Comparison of ENCODE assay signal across 8 cellular contexts in the genomic region with DNA sequence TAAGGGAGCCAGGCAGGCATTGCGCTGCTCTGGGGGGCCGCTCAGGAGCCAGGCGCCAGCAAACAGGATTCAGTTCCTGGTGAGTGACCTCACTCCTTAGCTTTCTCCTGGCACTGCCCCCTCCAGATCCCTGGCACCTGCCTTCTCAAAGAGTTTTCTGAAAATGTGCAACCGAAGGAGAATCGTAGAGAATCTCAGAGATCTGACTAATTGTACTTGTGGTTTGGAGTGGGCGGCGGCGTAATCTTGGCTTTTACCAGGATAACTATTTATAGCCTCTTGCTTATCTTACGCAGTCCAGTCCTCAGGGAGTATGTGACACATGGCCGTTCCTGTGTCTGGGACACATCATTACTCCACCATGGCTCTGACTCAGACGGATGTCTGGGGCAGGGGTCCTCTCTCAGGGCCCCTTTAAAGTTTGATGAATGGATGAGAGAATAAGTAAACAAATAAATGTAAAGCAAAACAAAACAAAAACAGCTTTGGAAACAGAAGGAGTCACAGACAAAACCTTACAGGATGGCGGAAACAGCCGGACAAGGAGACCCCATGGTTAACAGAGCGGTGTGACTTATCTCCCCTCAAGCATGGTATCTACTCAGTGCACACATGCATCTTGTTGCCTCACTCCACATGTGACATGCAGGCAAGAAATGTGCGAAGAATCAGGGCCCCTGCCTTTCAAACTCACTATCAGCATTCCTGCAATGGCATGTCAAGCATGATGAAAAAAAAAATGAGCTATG.
DNase-seq lines count a peak whose midpoint lies in the region; ATAC-seq, FAIRE-seq and TF ChIP-seq lines count a peak whose summit lies in the region.

No MANE protein-coding gene starts in this region.

- H3K4me3 ChIP-seq in K562: no peak overlapping the region
- H3K4me3 ChIP-seq in mucosa of descending colon: no peak overlapping the region

- TF ChIP-seq POLR2A in K562 (conservative IDR thresholded peaks at IDR 0.05): no peak

- peak; percentile 75 for TF ChIP-seq EP300 in K562 (IDR thresholded peaks at IDR 0.05; ENCODE audit: low read length)

- H3K27ac ChIP-seq in K562 (ENCODE audit: extremely low read depth, low read depth, low read length): no peak overlapping the region; the same call in 2 of the 3 replicates

- no TSS peak for BruUV-seq in K562 (replicated peaks; lab: Mats Ljungman, UMichigan)

- no peaks in the 10 kb centered on the region for H3K36me3 ChIP-seq in K562 (ENCODE audit: control insufficient read depth, insufficient read depth, low read length)
- no peaks in the 10 kb centered on the region for H3K36me3 ChIP-seq in mucosa of descending colon (ENCODE audit: low read depth)

- WGBS in K562 (ENCODE audit: insufficient coverage, low coverage, missing lambda C conversion rate): 4% methylated on average over 15 of the region's 15 CpGs

- TF ChIP-seq CTCF in K562 (IDR thresholded peaks at IDR 0.05 in 2 of 3, conservative IDR thresholded peaks at IDR 0.05 in 1 of 3; ENCODE audit: insufficient read depth in 2 of 3, low read depth in 1 of 3, low read length in 3 of 3): no peak
- no peak for TF ChIP-seq CTCF in mucosa of descending colon (IDR thresholded peaks at IDR 0.05)

- intact Hi-C loops in K562 (cut with micrococcal nuclease): no loop called here
- intact Hi-C loops in mucosa of descending colon (cut with DNase I, micrococcal nuclease): no loop called here

- POLR2A ChIA-PET in K562 (lab: Yijun Ruan, JAX): no interaction called here

- no peaks in the 10 kb centered on the region for H3K9me3 ChIP-seq in K562 (replicated peaks; ENCODE audit: control insufficient read depth, insufficient read depth, low read depth, low read length)
- no peaks in the 10 kb centered on the region for H3K9me3 ChIP-seq in mucosa of descending colon

- CTCF ChIA-PET in K562 (lab: Yijun Ruan, JAX; ENCODE audit: low intra/inter-chr PET ratio): no interaction called here

- H3K4me1 ChIP-seq in K562 (replicated peaks in 1 of 2; ENCODE audit: control insufficient read depth in 2 of 2, insufficient read depth in 2 of 2, low read length in 2 of 2): peaks cover 5 to 8% of the 10 kb centered on the region in 2 experiments; a peak in 4 of 5 replicates
- peaks cover 52% of the 10 kb centered on the region for H3K4me1 ChIP-seq in mucosa of descending colon (ENCODE audit: low read depth)

- DNase-seq in ELR (ENCODE audit: low read depth) (peak; percentile 95), KBM-7 (peak; percentile 81), K562 (ENCODE audit: extremely low read depth in 1 of 4, low spot score in 3 of 4) (peak; percentile 45 to 69 (median 55)), mucosa of descending colon (no peak), GDM1 (lab: John Stamatoyannopoulos, UW) (no peak), NCI-H2196 treated with DMSO at 0.1 percent for 48 hours (lab: John Stamatoyannopoulos, UW; ENCODE audit: unreplicated experiment) (no peak), C1 segment of cervical spinal cord (lab: John Stamatoyannopoulos, UW) (no peak), NCI-H1105 treated with DMSO at 0.1 percent for 48 hours (lab: John Stamatoyannopoulos, UW) (no peak)

- peaks cover 0 to 53% of the 10 kb centered on the region in 2 experiments; a peak in 2 of 5 replicates for H3K27me3 ChIP-seq in K562 (ENCODE audit: control insufficient read depth in 2 of 2, insufficient read depth in 2 of 2, low read length in 2 of 2)

- no peaks in the 10 kb centered on the region for H3K79me2 ChIP-seq in K562 (ENCODE audit: control insufficient read depth, insufficient read depth, low read length)

- TF ChIP-seq RAD21 in K562 (CRISPR knock-in tag; conservative IDR thresholded peaks at IDR 0.05 in 1 of 2, IDR thresholded peaks at IDR 0.05 in 1 of 2): no peak

- in situ Hi-C loops in KBM-7 (cut with MboI; ENCODE audit: low pct_unique_long_range_greater_than_20kb, low sequenced_read_pairs): no loop called here
- in situ Hi-C loops in K562 (cut with MboI): no loop called here

- H2AFZ ChIP-seq in K562 (ENCODE audit: low read depth, low read length): no peak overlapping the region

- H3K4me2 ChIP-seq in K562 (ENCODE audit: insufficient read depth, low read length): no peak overlapping the region

- no peaks in the 10 kb centered on the region for H3K9me1 ChIP-seq in K562 (ENCODE audit: control insufficient read depth, insufficient read depth, low read length)

- ATAC-seq in K562: peak; percentile 87
- peak; percentile 48 for ATAC-seq in mucosa of descending colon

- H3K9ac ChIP-seq in K562 (ENCODE audit: insufficient read depth in 1 of 2, low read depth in 2 of 2, low read length in 2 of 2): no peak overlapping the region

- peaks cover 3% of the 10 kb centered on the region; the same call in 1 of the 2 replicates for H4K20me1 ChIP-seq in K562 (replicated peaks; ENCODE audit: control insufficient read depth, insufficient read depth, low read length)

- peak; percentile 80 for FAIRE-seq in K562 (lab: Jason Lieb, UNC)

TF ChIP-seq in K562, 482 proteins besides CTCF, POLR2A, EP300 and RAD21 (continues in another document):
- peak; percentile 88 for TF ChIP-seq CBFA2T2 (conservative IDR thresholded peaks at IDR 0.05)
- no peak for TF ChIP-seq JUNB (CRISPR knock-in tag; conservative IDR thresholded peaks at IDR 0.05)
- TF ChIP-seq MCM7 (IDR thresholded peaks at IDR 0.05): no peak
- TF ChIP-seq IFI16 (CRISPR knock-in tag; IDR thresholded peaks at IDR 0.05): no peak
- TF ChIP-seq, protein P1, sequence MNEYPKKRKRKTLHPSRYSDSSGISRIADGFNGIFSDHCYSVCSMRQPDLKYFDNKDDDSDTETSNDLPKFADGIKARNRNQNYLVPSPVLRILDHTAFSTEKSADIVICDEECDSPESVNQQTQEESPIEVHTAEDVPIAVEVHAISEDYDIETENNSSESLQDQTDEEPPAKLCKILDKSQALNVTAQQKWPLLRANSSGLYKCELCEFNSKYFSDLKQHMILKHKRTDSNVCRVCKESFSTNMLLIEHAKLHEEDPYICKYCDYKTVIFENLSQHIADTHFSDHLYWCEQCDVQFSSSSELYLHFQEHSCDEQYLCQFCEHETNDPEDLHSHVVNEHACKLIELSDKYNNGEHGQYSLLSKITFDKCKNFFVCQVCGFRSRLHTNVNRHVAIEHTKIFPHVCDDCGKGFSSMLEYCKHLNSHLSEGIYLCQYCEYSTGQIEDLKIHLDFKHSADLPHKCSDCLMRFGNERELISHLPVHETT (CRISPR knock-in tag; conservative IDR thresholded peaks at IDR 0.05 in 1 of 2, IDR thresholded peaks at IDR 0.05 in 1 of 2): no peak; a peak in 1 of 4 replicates
- TF ChIP-seq, protein P2, sequence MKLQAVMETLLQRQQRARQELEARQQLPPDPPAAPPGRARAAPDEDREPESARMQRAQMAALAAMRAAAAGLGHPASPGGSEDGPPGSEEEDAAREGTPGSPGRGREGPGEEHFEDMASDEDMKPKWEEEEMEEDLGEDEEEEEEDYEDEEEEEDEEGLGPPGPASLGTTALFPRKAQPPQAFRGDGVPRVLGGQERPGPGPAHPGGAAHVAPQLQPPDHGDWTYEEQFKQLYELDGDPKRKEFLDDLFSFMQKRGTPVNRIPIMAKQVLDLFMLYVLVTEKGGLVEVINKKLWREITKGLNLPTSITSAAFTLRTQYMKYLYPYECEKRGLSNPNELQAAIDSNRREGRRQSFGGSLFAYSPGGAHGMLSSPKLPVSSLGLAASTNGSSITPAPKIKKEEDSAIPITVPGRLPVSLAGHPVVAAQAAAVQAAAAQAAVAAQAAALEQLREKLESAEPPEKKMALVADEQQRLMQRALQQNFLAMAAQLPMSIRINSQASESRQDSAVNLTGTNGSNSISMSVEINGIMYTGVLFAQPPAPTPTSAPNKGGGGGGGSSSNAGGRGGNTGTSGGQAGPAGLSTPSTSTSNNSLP (IDR thresholded peaks at IDR 0.05; ENCODE audit: borderline replicate concordance, low read depth, low read length): no peak
- no peak for TF ChIP-seq ZNF57 (CRISPR knock-in tag; IDR thresholded peaks at IDR 0.05)
- TF ChIP-seq TOE1 (IDR thresholded peaks at IDR 0.05; ENCODE audit: borderline replicate concordance): no peak
- TF ChIP-seq TOE1 (CRISPR knock-in tag; IDR thresholded peaks at IDR 0.05; ENCODE audit: borderline replicate concordance, low read depth): no peak
- TF ChIP-seq ZNF197 (CRISPR knock-in tag; IDR thresholded peaks at IDR 0.05; ENCODE audit: low read depth): no peak
- TF ChIP-seq ZNF551 (CRISPR knock-in tag; IDR thresholded peaks at IDR 0.05): no peak
- TF ChIP-seq CREM (IDR thresholded peaks at IDR 0.05; ENCODE audit: low read depth): peak; percentile 62
- peak; percentile 68; the same call in 1 of the 2 replicates for TF ChIP-seq JUN (IDR thresholded peaks at IDR 0.05; ENCODE audit: borderline replicate concordance, low read depth, low read length)
- no peak for TF ChIP-seq JUN (CRISPR knock-in tag; IDR thresholded peaks at IDR 0.05; ENCODE audit: borderline replicate concordance)
- peak; percentile 84 for TF ChIP-seq TAL1 (IDR thresholded peaks at IDR 0.05)
- TF ChIP-seq POLR2AphosphoS5 (IDR thresholded peaks at IDR 0.05; ENCODE audit: control insufficient read depth, insufficient read depth, low read depth, low read length): peak; percentile 73
- TF ChIP-seq ZNF584 (CRISPR knock-in tag; IDR thresholded peaks at IDR 0.05; ENCODE audit: low read depth): peak; percentile 67; the same call in 1 of the 2 replicates
- TF ChIP-seq TCF3 (CRISPR knock-in tag; IDR thresholded peaks at IDR 0.05): peak; percentile 91
- 0 out of 4 replicates have a peak, but pooled peaks of 1 of the 2 experiments have one; percentile 38 for TF ChIP-seq HDAC1 (IDR thresholded peaks at IDR 0.05)
- TF ChIP-seq COPS2 (conservative IDR thresholded peaks at IDR 0.05): no peak
- TF ChIP-seq, protein P3, sequence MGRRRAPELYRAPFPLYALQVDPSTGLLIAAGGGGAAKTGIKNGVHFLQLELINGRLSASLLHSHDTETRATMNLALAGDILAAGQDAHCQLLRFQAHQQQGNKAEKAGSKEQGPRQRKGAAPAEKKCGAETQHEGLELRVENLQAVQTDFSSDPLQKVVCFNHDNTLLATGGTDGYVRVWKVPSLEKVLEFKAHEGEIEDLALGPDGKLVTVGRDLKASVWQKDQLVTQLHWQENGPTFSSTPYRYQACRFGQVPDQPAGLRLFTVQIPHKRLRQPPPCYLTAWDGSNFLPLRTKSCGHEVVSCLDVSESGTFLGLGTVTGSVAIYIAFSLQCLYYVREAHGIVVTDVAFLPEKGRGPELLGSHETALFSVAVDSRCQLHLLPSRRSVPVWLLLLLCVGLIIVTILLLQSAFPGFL (CRISPR knock-in tag; IDR thresholded peaks at IDR 0.05): no peak

Comparison
In these comparisons a context has a peak if more than half of its experiments do, and no peak if none do; other contexts are left out.
1. DNase-seq: peak in ELR (single experiment), KBM-7 (single experiment) and K562 (4 of 4); none in mucosa of descending colon (0 of 3), GDM1 (single experiment), NCI-H2196 treated with DMSO at 0.1 percent for 48 hours (single experiment), C1 segment of cervical spinal cord (0 of 14) and NCI-H1105 treated with DMSO at 0.1 percent for 48 hours (single experiment).